In genomic region chr18:37491526-37491925, GRCh38 we compare ENCODE assay signal across 23 cellular contexts.
DNase-seq lines count a peak whose midpoint lies in the region; ATAC-seq, FAIRE-seq and TF ChIP-seq lines count a peak whose summit lies in the region.
"Had no signal": no experiment of that assay in that cellular context is flagged by ENCODE, and none has a peak within 500 bp of the region (broad histone marks: within the 10 kb centered on the region; RNA-seq: fewer than 3 reads in every experiment).

No MANE protein-coding gene starts in this region.

- H4K5ac ChIP-seq in H1 (ENCODE audit: insufficient read length, low read depth, low read length): no peak overlapping the region

- TF ChIP-seq EP300 in H1 (IDR thresholded peaks at IDR 0.05; ENCODE audit: borderline replicate concordance in 1 of 2, low read depth in 2 of 2, low read length in 2 of 2): no peak

- 94% methylated on average over 10 of the region's 10 CpGs; no CpG with 5 or more reads in 1 of the 2 experiments for WGBS in H1 (ENCODE audit: extremely low coverage in 1 of 2, insufficient coverage in 1 of 2, insufficient read length in 1 of 2, insufficient replicate concordance in 2 of 2, low coverage in 1 of 2, low lambda C conversion rate in 2 of 2, missing lambda C conversion rate in 1 of 2), 2 experiments

- H2BK5ac ChIP-seq in H1 (ENCODE audit: low read depth, low read length): peak overlapping the region; percentile 85; the same call in 1 of the 2 replicates

- H3K23ac ChIP-seq in H1 (ENCODE audit: insufficient read length): no peak overlapping the region

- POLR2A ChIA-PET in H1 (lab: Charles Lee; ENCODE audit: partially characterized antibody): no interaction called here

- H3K4ac ChIP-seq in H1 (replicated peaks; ENCODE audit: insufficient read length, low read depth, low read length): peak overlapping the region; percentile 10

- TF ChIP-seq POLR2A in H1 (IDR thresholded peaks at IDR 0.05; ENCODE audit: control extremely low read depth in 1 of 2, low read depth in 2 of 2, low read length in 2 of 2): no peak

- H3K4me3 ChIP-seq in left ventricle myocardium inferior: no peak overlapping the region
- no peak overlapping the region for H3K4me3 ChIP-seq in H1 (ENCODE audit: extremely low read depth in 1 of 4, insufficient read depth in 2 of 4, low read depth in 3 of 4, low read length in 4 of 4)
- H3K4me3 ChIP-seq: A549; BLaER1 treated with 17β-estradiol and CSF1 and Interleukin-3, amounts not matched to agents 10 nM and 100 nM had no signal

- H3K27me3 ChIP-seq in left ventricle myocardium inferior (ENCODE audit: low read depth) (peaks cover 97% of the 10 kb centered on the region), H1 (replicated peaks in 1 of 4; ENCODE audit: control insufficient read depth in 3 of 4, extremely low read depth in 1 of 4, insufficient read depth in 3 of 4, low read length in 3 of 4) (peaks cover 0 to 18% (median 13%) of the 10 kb centered on the region in 4 experiments; a peak in 6 of 7 replicates)
- H3K27me3 ChIP-seq: BLaER1 treated with 17β-estradiol and CSF1 and Interleukin-3, amounts not matched to agents 10 nM and 100 nM had no signal

- DNase-seq in Right ventricle myocardium inferior (ENCODE audit: missing footprints) (peak; percentile 28), left ventricle myocardium inferior (no peak), H1 (ENCODE audit: low read depth in 1 of 2, low spot score in 2 of 2) (no peak), frontal cortex (ENCODE audit: low spot score in 2 of 2) (no peak), NK-92 (lab: John Stamatoyannopoulos, UW; ENCODE audit: unreplicated experiment) (no peak)
- DNase-seq: AML-193; Caco-2; Calu3; CD4-positive, alpha-beta T cell; CD8-positive, alpha-beta T cell; DMS79 treated with DMSO at 0.1 percent for 48 hours; GF-D8 had no signal

- no peaks in the 10 kb centered on the region for H3K79me1 ChIP-seq in H1 (ENCODE audit: low read depth, low read length)

- intact Hi-C loops in Right ventricle myocardium inferior (cut with DNase I) (no loop called here), left ventricle myocardium inferior (cut with micrococcal nuclease) (no loop called here)

- no peak overlapping the region for H3K27ac ChIP-seq in left ventricle myocardium inferior (replicated peaks)
- H3K27ac ChIP-seq in H1 (ENCODE audit: low read depth, low read length): no peak overlapping the region
- H3K27ac ChIP-seq: 22Rv1; A549; BLaER1 treated with 17β-estradiol and CSF1 and Interleukin-3, amounts not matched to agents 10 nM and 100 nM; C4-2B had no signal

- peak overlapping the region; percentile 99 for H2BK20ac ChIP-seq in H1 (ENCODE audit: low read length)

- H3K4me1 Mint-ChIP-seq in nephron: peaks cover 35% of the 10 kb centered on the region

- H4K8ac ChIP-seq in H1 (ENCODE audit: extremely low read depth, insufficient read depth, low read length): no peak overlapping the region

- no peak for TF ChIP-seq CTCF in left ventricle myocardium inferior (IDR thresholded peaks at IDR 0.05; ENCODE audit: borderline replicate concordance)
- TF ChIP-seq CTCF in H1 (IDR thresholded peaks at IDR 0.05; ENCODE audit: control extremely low read depth in 1 of 3, insufficient read depth in 1 of 3, low read depth in 1 of 3, low read length in 3 of 3): no peak
- TF ChIP-seq CTCF in nephron (IDR thresholded peaks at IDR 0.05; ENCODE audit: unreplicated experiment in 3 of 3): no peak

- H3K14ac ChIP-seq in H1 (ENCODE audit: insufficient read length): no peak overlapping the region

- peak overlapping the region; percentile 75; the same call in 1 of the 2 replicates for H2AK5ac ChIP-seq in H1 (ENCODE audit: low read depth, low read length)

- CTCF ChIA-PET in H1 (lab: Charles Lee; ENCODE audit: partially characterized antibody): interaction anchor here (1.0 to 2.1 kb wide), 6 partner anchors 9 to 66 kb away, joined by 3 to 9 read pairs (median 5); no protein-coding TSS in a partner anchor

- H3K27me3 Mint-ChIP-seq in nephron (ENCODE audit: low read depth): peaks cover 67% of the 10 kb centered on the region

- H3K36me3 Mint-ChIP-seq in nephron (ENCODE audit: low read depth): no peaks in the 10 kb centered on the region
- H3K36me3 Mint-ChIP-seq: CD8-positive, alpha-beta T cell had no signal

- FAIRE-seq in H1 (lab: Jason Lieb, UNC): no peak
- no peak for FAIRE-seq in frontal cortex (lab: Jason Lieb, UNC)
- FAIRE-seq: A549, D721Med, G401.6, GM12891, GM19239 had no signal

- no peak overlapping the region for H3K56ac ChIP-seq in H1 (replicated peaks; ENCODE audit: insufficient read length, low read depth, low read length)

- no peaks in the 10 kb centered on the region; the same call in 1 of the 2 replicates for H3K23me2 ChIP-seq in H1 (ENCODE audit: low read depth, low read length)

- H3K4me2 ChIP-seq in H1 (ENCODE audit: insufficient read depth in 1 of 2, low read depth in 2 of 2, low read length in 2 of 2): no peak overlapping the region
- H3K4me2 ChIP-seq: A549; BLaER1 treated with 17β-estradiol and CSF1 and Interleukin-3, amounts not matched to agents 10 nM and 100 nM had no signal

- H3K9me3 ChIP-seq in left ventricle myocardium inferior (replicated peaks) (no peaks in the 10 kb centered on the region), H1 (ENCODE audit: insufficient read depth in 2 of 2, low read depth in 1 of 2, low read length in 1 of 2) (no peaks in the 10 kb centered on the region)
- H3K9me3 ChIP-seq: A549; BLaER1 treated with 17β-estradiol and CSF1 and Interleukin-3, amounts not matched to agents 10 nM and 100 nM; Caco-2 had no signal

- H4K20me1 ChIP-seq in H1 (replicated peaks in 1 of 2; ENCODE audit: control insufficient read depth in 1 of 2, insufficient read depth in 2 of 2, low read length in 2 of 2): no peaks in the 10 kb centered on the region
- H4K20me1 ChIP-seq: BLaER1 treated with 17β-estradiol and CSF1 and Interleukin-3, amounts not matched to agents 10 nM and 100 nM had no signal

- H2BK120ac ChIP-seq in H1 (replicated peaks; ENCODE audit: low read depth, low read length): no peak overlapping the region

- peak overlapping the region; percentile 99; the same call in 1 of the 2 replicates for H2BK15ac ChIP-seq in H1 (ENCODE audit: low read length)

- ATAC-seq in Right ventricle myocardium inferior (no peak), HG03342 (IDR thresholded peaks at IDR 0.05; ENCODE audit: unreplicated experiment) (no peak)
- ATAC-seq: A549; CD8-positive, alpha-beta T cell had no signal

- no peak overlapping the region for H3K4me3 Mint-ChIP-seq in nephron
- H3K4me3 Mint-ChIP-seq: B cell; CD4-positive, alpha-beta T cell; CD8-positive, alpha-beta T cell had no signal

- TF ChIP-seq RAD21 in H1 (IDR thresholded peaks at IDR 0.05 in 1 of 2, conservative IDR thresholded peaks at IDR 0.05 in 1 of 2; ENCODE audit: low read depth in 2 of 2, low read length in 2 of 2): no peak

- no peak overlapping the region for H2AFZ ChIP-seq in H1 (ENCODE audit: low read length)

- H3K36me3 ChIP-seq in left ventricle myocardium inferior: no peaks in the 10 kb centered on the region
- no peaks in the 10 kb centered on the region for H3K36me3 ChIP-seq in H1 (ENCODE audit: control insufficient read depth in 2 of 4, insufficient read depth in 4 of 4, low read length in 3 of 4)
- H3K36me3 ChIP-seq: BLaER1 treated with 17β-estradiol and CSF1 and Interleukin-3, amounts not matched to agents 10 nM and 100 nM had no signal

- peak overlapping the region; percentile 98 for H2BK12ac ChIP-seq in H1 (ENCODE audit: low read depth, low read length)

- H3K27ac Mint-ChIP-seq in nephron: peak overlapping the region in 2 of 3 experiments; percentile 14 to 42
- H3K27ac Mint-ChIP-seq: B cell; CD4-positive, alpha-beta T cell; CD8-positive, alpha-beta T cell had no signal

- no peaks in the 10 kb centered on the region for H3K79me2 ChIP-seq in H1 (ENCODE audit: control insufficient read depth in 1 of 2, insufficient read depth in 2 of 2, low read length in 2 of 2)

- no peaks in the 10 kb centered on the region for H3K9me3 Mint-ChIP-seq in nephron
- H3K9me3 Mint-ChIP-seq: CD4-positive, alpha-beta T cell; CD8-positive, alpha-beta T cell had no signal

- peak overlapping the region; percentile 83 for H3K18ac ChIP-seq in H1 (ENCODE audit: extremely low read depth, low read length)

- no peaks in the 10 kb centered on the region for H3K4me1 ChIP-seq in left ventricle myocardium inferior
- H3K4me1 ChIP-seq in H1 (replicated peaks in 1 of 4; ENCODE audit: control insufficient read depth in 3 of 4, insufficient read depth in 4 of 4, low read length in 3 of 4): peaks cover 0 to 36% (median 15%) of the 10 kb centered on the region in 4 experiments; a peak in 6 of 7 replicates
- H3K4me1 ChIP-seq: A549, Caco-2 had no signal

- no peak overlapping the region for H4K91ac ChIP-seq in H1 (replicated peaks; ENCODE audit: insufficient read length, low read length)

- no peak overlapping the region; a peak in 1 of 7 replicates for H3K9ac ChIP-seq in H1 (replicated peaks in 1 of 4; ENCODE audit: extremely low read depth in 1 of 4, low read depth in 3 of 4, low read length in 3 of 4)
- H3K9ac ChIP-seq: BLaER1 treated with 17β-estradiol and CSF1 and Interleukin-3, amounts not matched to agents 10 nM and 100 nM had no signal

TF ChIP-seq in H1, 55 proteins besides CTCF, POLR2A, EP300 and RAD21 (continues in another document):
- TF ChIP-seq CBX8 (IDR thresholded peaks at IDR 0.05; ENCODE audit: borderline replicate concordance, low read depth, low read length) (no peak), NANOG (IDR thresholded peaks at IDR 0.05; ENCODE audit: insufficient read depth, low read depth, low read length, poor library complexity, severe bottlenecking) (no peak), SP2 (IDR thresholded peaks at IDR 0.05; ENCODE audit: low read length) (no peak), ATF2 (IDR thresholded peaks at IDR 0.05; ENCODE audit: low read length) (no peak), MAX (IDR thresholded peaks at IDR 0.05) (no peak), PHF8 (conservative IDR thresholded peaks at IDR 0.05; ENCODE audit: low read depth, low read length) (no peak), POU5F1 (IDR thresholded peaks at IDR 0.05; ENCODE audit: low read depth, low read length) (no peak), RXRA (IDR thresholded peaks at IDR 0.05; ENCODE audit: insufficient read depth, low read depth, low read length) (no peak), CHD2 (IDR thresholded peaks at IDR 0.05; ENCODE audit: low read length) (no peak)
